In the genomic region with DNA sequence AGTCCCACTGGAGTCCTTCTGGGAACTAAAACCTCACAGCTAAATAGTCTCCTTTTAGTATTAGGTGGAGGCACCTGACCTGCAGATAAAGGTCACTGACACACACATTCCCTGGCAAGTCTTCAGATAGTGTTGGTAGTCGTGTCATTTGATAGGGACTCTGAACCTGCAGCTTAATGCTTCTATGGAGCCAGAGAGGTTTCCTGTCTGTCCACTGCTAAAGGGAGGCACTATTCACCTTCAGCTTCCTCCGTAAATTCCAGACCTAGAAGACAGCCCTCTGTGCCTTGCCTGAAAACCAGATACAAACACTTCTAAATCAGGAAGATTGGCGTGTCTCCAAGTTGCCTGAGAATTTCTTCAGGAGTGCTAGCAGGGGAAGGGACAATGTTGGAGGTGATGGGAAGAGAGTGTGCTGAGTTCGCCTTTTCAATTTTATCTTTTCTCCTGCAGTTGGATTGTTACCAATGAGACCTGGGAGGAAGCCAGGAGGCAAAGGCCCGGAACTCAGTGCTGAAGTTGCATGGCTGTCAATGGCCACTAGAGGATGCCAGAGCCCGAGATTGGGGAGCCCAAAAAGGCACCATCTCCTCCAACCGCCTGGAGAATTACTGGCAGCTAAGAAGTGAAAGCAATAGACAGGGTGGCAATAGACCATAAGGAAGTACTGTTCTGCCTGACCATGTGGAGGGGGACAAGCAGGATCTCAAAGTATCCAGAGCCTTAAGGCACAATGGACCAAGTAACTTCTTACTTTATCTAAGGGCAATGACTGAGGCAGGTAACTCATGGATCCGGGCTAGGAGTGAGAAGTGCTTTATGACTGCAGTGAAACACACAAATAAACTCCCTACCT, we compare ENCODE assay signal across 8 cellular contexts.
A peak's percentile ranks its signal among the peaks of the same experiment; 100 is the strongest.
DNase-seq lines count a peak whose midpoint lies in the region; ATAC-seq and TF ChIP-seq lines count a peak whose summit lies in the region.

No MANE protein-coding gene starts in this region.

- H3K4me3 ChIP-seq in heart left ventricle: no peak overlapping the region

- intact Hi-C loops in heart left ventricle (cut with DNase I): loop anchor here in 1 of 10 donors (5.0 kb wide), 1 partner anchor 950 kb away; no protein-coding TSS in a partner anchor

- H3K27me3 ChIP-seq in heart left ventricle: no peaks in the 10 kb centered on the region

- H3K27me3 Mint-ChIP-seq in HFFc6 (ENCODE audit: insufficient read depth): peaks cover 5% of the 10 kb centered on the region
- peaks cover 4% of the 10 kb centered on the region for H3K27me3 Mint-ChIP-seq in activated naive CD8-positive, alpha-beta T cell treated with anti-CD3 and anti-CD28 coated beads for 36 hours

- H3K9me3 ChIP-seq in heart left ventricle: no peaks in the 10 kb centered on the region

- H3K27ac ChIP-seq in heart left ventricle: no peak overlapping the region

- H3K36me3 Mint-ChIP-seq in HFFc6 (ENCODE audit: low read depth): no peaks in the 10 kb centered on the region
- H3K36me3 Mint-ChIP-seq in activated naive CD8-positive, alpha-beta T cell treated with anti-CD3 and anti-CD28 coated beads for 36 hours: no peaks in the 10 kb centered on the region

- 15 to 27% (median 24%) methylated on average over 8 of the region's 8 CpGs for WGBS in heart left ventricle, 4 donors

- ATAC-seq in heart left ventricle: peak; percentile 84 to 96 (median 88)

- H3K36me3 ChIP-seq in heart left ventricle: no peaks in the 10 kb centered on the region

- DNase-seq in HFFc6 (peak; percentile 71), NCI-H1048 (lab: John Stamatoyannopoulos, UW) (peak; percentile 53), SKM-1 treated with dmso at 0.1 percent for 144 hours (lab: John Stamatoyannopoulos, UW; ENCODE audit: unreplicated experiment) (peak; percentile 52), heart left ventricle (peak; percentile 56 to 73 (median 61)), retina (peak; percentile 56), cerebellar nuclear complex (lab: John Stamatoyannopoulos, UW) (no peak)
- DNase-seq in activated naive CD8-positive, alpha-beta T cell treated with anti-CD3 and anti-CD28 coated beads for 36 hours: peak; percentile 56

- no peak for TF ChIP-seq POLR2A in heart left ventricle (IDR thresholded peaks at IDR 0.05)

- peak overlapping the region; percentile 58 for H3K4me3 Mint-ChIP-seq in HFFc6
- H3K4me3 Mint-ChIP-seq in activated naive CD8-positive, alpha-beta T cell treated with anti-CD3 and anti-CD28 coated beads for 36 hours: no peak overlapping the region

- H3K27ac Mint-ChIP-seq in HFFc6: peak overlapping the region; percentile 62; the same call in 1 of the 2 replicates
- no peak overlapping the region for H3K27ac Mint-ChIP-seq in activated naive CD8-positive, alpha-beta T cell treated with anti-CD3 and anti-CD28 coated beads for 36 hours

- H3K4me1 Mint-ChIP-seq in HFFc6 (ENCODE audit: low read depth): peaks cover 34% of the 10 kb centered on the region
- H3K4me1 Mint-ChIP-seq in activated naive CD8-positive, alpha-beta T cell treated with anti-CD3 and anti-CD28 coated beads for 36 hours: peaks cover 7% of the 10 kb centered on the region

- peak; percentile 100 for TF ChIP-seq CTCF in GM12872 (IDR thresholded peaks at IDR 0.05; ENCODE audit: insufficient read depth, low read depth, low read length)
- TF ChIP-seq CTCF in HFFc6 (IDR thresholded peaks at IDR 0.05): peak; percentile 95
- TF ChIP-seq CTCF in heart left ventricle (IDR thresholded peaks at IDR 0.05): peak; percentile 73 to 95 (median 82)

- peaks cover 0 to 11% (median 1%) of the 10 kb centered on the region in 12 donors for H3K4me1 ChIP-seq in heart left ventricle

- no peaks in the 10 kb centered on the region for H3K9me3 Mint-ChIP-seq in HFFc6
- H3K9me3 Mint-ChIP-seq in activated naive CD8-positive, alpha-beta T cell treated with anti-CD3 and anti-CD28 coated beads for 36 hours: no peaks in the 10 kb centered on the region

Comparison
In these comparisons a context has a peak if more than half of its experiments do, and no peak if none do; other contexts are left out.
1. DNase-seq: peak in HFFc6 (single experiment), NCI-H1048 (single experiment), SKM-1 treated with dmso at 0.1 percent for 144 hours (single experiment), activated naive CD8-positive, alpha-beta T cell treated with anti-CD3 and anti-CD28 coated beads for 36 hours (single experiment), heart left ventricle (5 of 5) and retina (single experiment); none in cerebellar nuclear complex (0 of 2).
2. Peak in every context shown above with its lines, with median percentiles within 50 percentile points of each other: CTCF ChIP-seq.